In genomic region chr12:91178801-91179200, GRCh38 we compare ENCODE assay signal across 15 cellular contexts. TPM values are rescaled to one million over a fixed set of nuclear protein-coding genes. Genes with fewer than 3 reads are reported as not detected.
DNase-seq lines count a peak whose midpoint lies in the region; ATAC-seq and TF ChIP-seq lines count a peak whose summit lies in the region.
"Had no signal": no experiment of that assay in that cellular context is flagged by ENCODE, and none has a peak within 500 bp of the region (broad histone marks: within the 10 kb centered on the region; RNA-seq: fewer than 3 reads in every experiment).

No MANE protein-coding gene starts in this region.

- no peaks in the 10 kb centered on the region for H3K36me3 ChIP-seq in sigmoid colon

- POLR2A ChIA-PET in AG04449 (lab: Yijun Ruan, JAX): interaction anchor here (0.9 kb wide), 1 partner anchor 53 kb away, joined by 3 read pairs; no protein-coding TSS in a partner anchor

- no peaks in the 10 kb centered on the region for H3K9me3 ChIP-seq in sigmoid colon

- H3K27ac Mint-ChIP-seq in endothelial cell (ENCODE audit: unreplicated experiment) (no peak overlapping the region), progenitor cell of endocrine pancreas (no peak overlapping the region)
- H3K27ac Mint-ChIP-seq: activated naive CD8-positive, alpha-beta T cell treated with anti-CD3 and anti-CD28 coated beads for 36 hours; naive B cell had no signal

- WGBS in sigmoid colon, 2 donors: 63 to 73% methylated on average over 1 of the region's 1 CpG

- H3K4me1 Mint-ChIP-seq in endothelial cell (ENCODE audit: unreplicated experiment): no peaks in the 10 kb centered on the region
- no peaks in the 10 kb centered on the region for H3K4me1 Mint-ChIP-seq in progenitor cell of endocrine pancreas (ENCODE audit: low read depth)
- H3K4me1 Mint-ChIP-seq: naive B cell had no signal

- H3K36me3 Mint-ChIP-seq in endothelial cell (ENCODE audit: low read depth, unreplicated experiment) (no peaks in the 10 kb centered on the region), progenitor cell of endocrine pancreas (ENCODE audit: insufficient read depth) (no peaks in the 10 kb centered on the region)
- H3K36me3 Mint-ChIP-seq: activated naive CD8-positive, alpha-beta T cell treated with anti-CD3 and anti-CD28 coated beads for 36 hours; naive B cell had no signal

- ATAC-seq in GM21619 (IDR thresholded peaks at IDR 0.05; ENCODE audit: unreplicated experiment): no peak

- peak overlapping the region; percentile 60 to 75 (median 70) for H3K27ac ChIP-seq in sigmoid colon

- no peaks in the 10 kb centered on the region for H3K27me3 ChIP-seq in sigmoid colon

- TF ChIP-seq EP300 in sigmoid colon (IDR thresholded peaks at IDR 0.05): no peak

- H3K4me1 ChIP-seq in sigmoid colon: peaks cover 0 to 27% (median 5%) of the 10 kb centered on the region in 4 donors

- CTCF ChIA-PET in AG04449 (lab: Yijun Ruan, JAX): interaction anchor here (0.8 to 6.7 kb wide), 21 partner anchors 9 to 234 kb away, joined by 3 to 100 read pairs (median 4); partner anchors contain the start of gene LUM

- TF ChIP-seq POLR2A in sigmoid colon (IDR thresholded peaks at IDR 0.05): no peak

- H3K4me3 Mint-ChIP-seq in endothelial cell (ENCODE audit: unreplicated experiment): no peak overlapping the region
- H3K4me3 Mint-ChIP-seq in progenitor cell of endocrine pancreas (ENCODE audit: low read depth): no peak overlapping the region
- H3K4me3 Mint-ChIP-seq: activated naive CD8-positive, alpha-beta T cell treated with anti-CD3 and anti-CD28 coated beads for 36 hours; naive B cell had no signal

- no peak for TF ChIP-seq CTCF in AG04449 (IDR thresholded peaks at IDR 0.05; ENCODE audit: insufficient read depth, low read length, missing control alignments)
- no peak for TF ChIP-seq CTCF in WI38 (IDR thresholded peaks at IDR 0.05; ENCODE audit: low read depth, low read length)
- TF ChIP-seq CTCF in fibroblast of the aortic adventitia (IDR thresholded peaks at IDR 0.05; ENCODE audit: insufficient read depth, low read length): no peak
- TF ChIP-seq CTCF in sigmoid colon (IDR thresholded peaks at IDR 0.05): no peak
- no peak for TF ChIP-seq CTCF in endothelial cell (IDR thresholded peaks at IDR 0.05; ENCODE audit: unreplicated experiment)
- no peak for TF ChIP-seq CTCF in progenitor cell of endocrine pancreas (IDR thresholded peaks at IDR 0.05; ENCODE audit: unreplicated experiment)

- intact Hi-C loops in sigmoid colon (cut with DNase I): loop anchor here (2.0 kb wide), 2 partner anchors 148 to 176 kb away; no protein-coding TSS in a partner anchor

- DNase-seq in AG04449 (ENCODE audit: low read depth, low spot score) (no peak), fibroblast of the aortic adventitia (ENCODE audit: low read depth) (peak; percentile 28), sigmoid colon (no peak), endothelial cell (ENCODE audit: low spot score) (no peak), progenitor cell of endocrine pancreas (ENCODE audit: low spot score, unreplicated experiment) (no peak), SHP77 (lab: John Stamatoyannopoulos, UW) (no peak)
- DNase-seq: activated CD4-positive, CD25-positive, alpha-beta regulatory T cell; activated CD8-positive, alpha-beta memory T cell treated with anti-CD3 and anti-CD28 coated beads, Interleukin-2, amount 50 U/mL, for 4 hours; activated naive CD8-positive, alpha-beta T cell treated with anti-CD3 and anti-CD28 coated beads for 36 hours; cortex of kidney; DMS153; naive B cell had no signal

- H3K4me3 ChIP-seq in AG04449 (ENCODE audit: low read depth, low read length) (peak overlapping the region; percentile 62), WI38 (ENCODE audit: low read depth, low read length) (peak overlapping the region; percentile 67), fibroblast of the aortic adventitia (ENCODE audit: low read depth, low read length) (peak overlapping the region; percentile 72), sigmoid colon (peak overlapping the region; percentile 21 to 40 (median 37))

- H3K9me3 Mint-ChIP-seq in endothelial cell (ENCODE audit: unreplicated experiment) (no peaks in the 10 kb centered on the region), progenitor cell of endocrine pancreas (ENCODE audit: low read depth) (no peaks in the 10 kb centered on the region)
- H3K9me3 Mint-ChIP-seq: activated naive CD8-positive, alpha-beta T cell treated with anti-CD3 and anti-CD28 coated beads for 36 hours; naive B cell had no signal

- no peaks in the 10 kb centered on the region for H3K27me3 Mint-ChIP-seq in endothelial cell (ENCODE audit: unreplicated experiment)
- H3K27me3 Mint-ChIP-seq in progenitor cell of endocrine pancreas: no peaks in the 10 kb centered on the region
- H3K27me3 Mint-ChIP-seq: naive B cell had no signal

RNA-seq across cellular contexts. Expression of gene DCN, which starts 3.8 kb away (rescaled TPM):
- total RNA-seq in fibroblast of the aortic adventitia (ENCODE audit: low replicate concordance): 1,482 and 2,298 TPM in 2 replicates
- 1,000 to 10,000 TPM in 3 of 4 donors, 100 to 1,000 TPM in 1; 675 to 1,612 (median 1,535) TPM for total RNA-seq in sigmoid colon
- 100 to 1,000 TPM in 2 of 3 donors, 10 to 100 TPM in 1; 41.2 to 380 (median 180) TPM for polyA plus RNA-seq in sigmoid colon
- total RNA-seq in endothelial cell (ENCODE audit: unreplicated experiment): not detected
- 0.55 TPM in 1 of 2 replicates, not detected in the other for total RNA-seq in progenitor cell of endocrine pancreas
- total RNA-seq: activated naive CD8-positive, alpha-beta T cell treated with anti-CD3 and anti-CD28 coated beads for 36 hours; PC-3 had no signal

Comparison
In these comparisons a context has a peak if more than half of its experiments do, and no peak if none do; other contexts are left out.
1. RNA of gene DCN, which starts 3.8 kb away (total RNA-seq): 1,482 to 2,298 TPM in fibroblast of the aortic adventitia and 675 to 1,612 TPM in sigmoid colon; 0.55 TPM in progenitor cell of endocrine pancreas and not detected in endothelial cell (single experiment); every median in the first group is over 100 times any median in the second.
2. Peak in every context shown above with its lines, with median percentiles within 50 percentile points of each other: H3K4me3 ChIP-seq.